Comparison of ENCODE assay signal across 26 cellular contexts in genomic region chr7:121259826-121260225, GRCh38.
DNase-seq lines count a peak whose midpoint lies in the region; ATAC-seq, FAIRE-seq and TF ChIP-seq lines count a peak whose summit lies in the region.
"Had no signal": no experiment of that assay in that cellular context is flagged by ENCODE, and none has a peak within 500 bp of the region (broad histone marks: within the 10 kb centered on the region; RNA-seq: fewer than 3 reads in every experiment).

No MANE protein-coding gene starts in this region.

- H3K27me3 ChIP-seq in breast epithelium (no peaks in the 10 kb centered on the region), bronchial epithelial cell (ENCODE audit: control insufficient read depth, insufficient read depth, low read length) (no peaks in the 10 kb centered on the region), psoas muscle (ENCODE audit: insufficient read depth in 3 of 3, low read length in 2 of 3) (no peaks in the 10 kb centered on the region), right atrium auricular region (no peaks in the 10 kb centered on the region)
- H3K27me3 ChIP-seq: MG63 had no signal

- H3K36me3 ChIP-seq in breast epithelium (no peaks in the 10 kb centered on the region), bronchial epithelial cell (ENCODE audit: control insufficient read depth, insufficient read depth, low read length) (no peaks in the 10 kb centered on the region), psoas muscle (ENCODE audit: insufficient read depth in 1 of 2, low read depth in 1 of 2) (no peaks in the 10 kb centered on the region), right atrium auricular region (no peaks in the 10 kb centered on the region)
- H3K36me3 ChIP-seq: MG63 had no signal

- ATAC-seq in psoas muscle, result no peak

- no peak overlapping the region for H3K27ac ChIP-seq in breast epithelium
- H3K27ac ChIP-seq in psoas muscle, result no peak overlapping the region
- H3K27ac ChIP-seq in right atrium auricular region, result no peak overlapping the region
- H3K27ac ChIP-seq: C4-2B, SK-N-MC had no signal

- intact Hi-C loops in MCF 10A (cut with micrococcal nuclease), result no loop called here
- intact Hi-C loops in breast epithelium (cut with DNase I; ENCODE audit: low total_unique reads), result no loop called here
- intact Hi-C loops in psoas muscle (cut with DNase I), result no loop called here

- POLR2A ChIA-PET in MCF 10A (lab: Yijun Ruan, JAX), result no interaction called here

- no TSS peak for BruUV-seq in MCF 10A (replicated peaks; lab: Mats Ljungman, UMichigan)

- no peak overlapping the region for H3K4me3 Mint-ChIP-seq in MCF 10A (ENCODE audit: unreplicated experiment)
- H3K4me3 Mint-ChIP-seq: CD8-positive, alpha-beta memory T cell had no signal

- DNase-seq in MCF 10A (ENCODE audit: unreplicated experiment), result peak; percentile 31
- DNase-seq in breast epithelium (ENCODE audit: low spot score in 2 of 2), result no peak
- DNase-seq in NCI-H748 treated with DMSO at 0.1 percent for 48 hours (lab: John Stamatoyannopoulos, UW), result peak; percentile 43
- peak; percentile 70 for DNase-seq in bronchial epithelial cell (ENCODE audit: low read depth)
- no peak for DNase-seq in psoas muscle
- no peak for DNase-seq in right atrium auricular region (ENCODE audit: low spot score)
- DNase-seq in mesenteric fat pad (ENCODE audit: low spot score), result no peak
- no peak for DNase-seq in NCI-H1694 treated with DMSO at 0.1 percent for 48 hours (lab: John Stamatoyannopoulos, UW)
- DNase-seq: 8988T; AML-193; Calu3; CD8-positive, alpha-beta memory T cell; DMS153; GOT3; Kasumi-1; MG63; NCI-H1048; NCI-H1417 treated with DMSO at 0.1 percent for 48 hours; NCI-H187 treated with DMSO at 0.1 percent for 48 hours; NCI-H2227 treated with DMSO at 0.1 percent for 48 hours; NCI-H510A treated with DMSO at 0.1 percent for 48 hours; OCI-M1; RPMI8226; SHP77 treated with DMSO at 0.1 percent for 48 hours had no signal

- H3K9me3 Mint-ChIP-seq in MCF 10A (ENCODE audit: unreplicated experiment), result no peaks in the 10 kb centered on the region

- CTCF ChIA-PET in MCF 10A (lab: Yijun Ruan, JAX), result no interaction called here

- WGBS in psoas muscle, 3 donors, result 72 to 91% (median 90%) methylated on average over 3 to 4 of the region's 4 CpGs

- no peaks in the 10 kb centered on the region for H3K4me1 Mint-ChIP-seq in MCF 10A (ENCODE audit: insufficient read depth, unreplicated experiment)
- H3K4me1 Mint-ChIP-seq: CD8-positive, alpha-beta memory T cell had no signal

- no peaks in the 10 kb centered on the region for H3K36me3 Mint-ChIP-seq in MCF 10A (ENCODE audit: insufficient read depth, unreplicated experiment)
- H3K36me3 Mint-ChIP-seq: CD8-positive, alpha-beta memory T cell had no signal

- H3K4me3 ChIP-seq in breast epithelium (no peak overlapping the region), bronchial epithelial cell (ENCODE audit: low read depth, low read length) (no peak overlapping the region), psoas muscle (no peak overlapping the region), right atrium auricular region (no peak overlapping the region)
- H3K4me3 ChIP-seq: MG63, SK-N-MC had no signal

- H3K27ac Mint-ChIP-seq in MCF 10A (ENCODE audit: low read depth, unreplicated experiment), result no peak overlapping the region
- H3K27ac Mint-ChIP-seq: CD8-positive, alpha-beta memory T cell had no signal

- no peak for TF ChIP-seq POLR2A in breast epithelium (IDR thresholded peaks at IDR 0.05)

- no peak for FAIRE-seq in bronchial epithelial cell (lab: Jason Lieb, UNC)

- H3K4me1 ChIP-seq in breast epithelium (no peaks in the 10 kb centered on the region), psoas muscle (no peaks in the 10 kb centered on the region), right atrium auricular region (no peaks in the 10 kb centered on the region)

- H3K27me3 Mint-ChIP-seq in MCF 10A (ENCODE audit: insufficient read depth, unreplicated experiment), result peaks cover 5% of the 10 kb centered on the region

- H3K9me3 ChIP-seq in breast epithelium (no peaks in the 10 kb centered on the region), psoas muscle (peaks cover 8% of the 10 kb centered on the region), right atrium auricular region (no peaks in the 10 kb centered on the region)
- H3K9me3 ChIP-seq: MG63 had no signal

- TF ChIP-seq CTCF in MCF 10A (IDR thresholded peaks at IDR 0.05; ENCODE audit: unreplicated experiment) (no peak), breast epithelium (IDR thresholded peaks at IDR 0.05) (no peak), bronchial epithelial cell (IDR thresholded peaks at IDR 0.05; ENCODE audit: insufficient read depth, low read length, severe bottlenecking) (no peak), psoas muscle (IDR thresholded peaks at IDR 0.05) (no peak), right atrium auricular region (IDR thresholded peaks at IDR 0.05) (no peak)

Comparison
In these comparisons a context has a peak if more than half of its experiments do, and no peak if none do; other contexts are left out.
1. DNase-seq: peak in MCF 10A (single experiment), NCI-H748 treated with DMSO at 0.1 percent for 48 hours (single experiment) and bronchial epithelial cell (single experiment); none in breast epithelium (0 of 2), psoas muscle (0 of 2), right atrium auricular region (single experiment), mesenteric fat pad (single experiment) and NCI-H1694 treated with DMSO at 0.1 percent for 48 hours (single experiment).